18 cellular contexts compared by ENCODE assay signal in genomic region chr18:32698148-32698547, GRCh38.
"Had no signal": no experiment of that assay in that cellular context is flagged by ENCODE, and none has a peak within 500 bp of the region (broad histone marks: within the 10 kb centered on the region; RNA-seq: fewer than 3 reads in every experiment).

No MANE protein-coding gene starts in this region.

- H3K27me3 ChIP-seq: left lung, transverse colon had no signal

- H3K27me3 Mint-ChIP-seq: activated CD4-positive, alpha-beta memory T cell treated with anti-CD3 and anti-CD28 coated beads, Interleukin-2, amount 10 ng/mL, durations not matched to agents 7 days and 5 days; activated CD8-positive, alpha-beta memory T cell treated with anti-CD3 and anti-CD28 coated beads, Interleukin-2, amount 10 ng/mL, durations not matched to agents 7 days and 5 days; activated naive CD8-positive, alpha-beta T cell treated with anti-CD3 and anti-CD28 coated beads, Interleukin-2, amount 10 ng/mL, durations not matched to agents 7 days and 5 days; stimulated activated naive CD8-positive, alpha-beta T cell treated with anti-CD3 and anti-CD28 coated beads, Interleukin-15, Interleukin-2, amounts not matched to agents 100 ng/mL and 50 ng/mL, for 24 hours had no signal

- H3K9me3 ChIP-seq: left lung, transverse colon had no signal

- H3K36me3 ChIP-seq: left lung, transverse colon had no signal

- H3K4me3 ChIP-seq: left lung, transverse colon had no signal

- FAIRE-seq: frontal cortex, kidney had no signal

- H3K4me3 Mint-ChIP-seq: activated CD4-positive, alpha-beta memory T cell treated with anti-CD3 and anti-CD28 coated beads, Interleukin-2, amount 10 ng/mL, durations not matched to agents 7 days and 5 days; activated CD8-positive, alpha-beta memory T cell treated with anti-CD3 and anti-CD28 coated beads, Interleukin-2, amount 10 ng/mL, durations not matched to agents 7 days and 5 days; activated naive CD8-positive, alpha-beta T cell treated with anti-CD3 and anti-CD28 coated beads, Interleukin-2, amount 10 ng/mL, durations not matched to agents 7 days and 5 days; nephron progenitor cell; stimulated activated naive CD8-positive, alpha-beta T cell treated with anti-CD3 and anti-CD28 coated beads, Interleukin-15, Interleukin-2, amounts not matched to agents 100 ng/mL and 50 ng/mL, for 24 hours had no signal

- H3K4me1 ChIP-seq: left lung, transverse colon had no signal

- ATAC-seq: activated CD8-positive, alpha-beta memory T cell treated with anti-CD3 and anti-CD28 coated beads, Interleukin-2, amount 10 ng/mL, durations not matched to agents 7 days and 5 days; left lung had no signal

- DNase-seq: activated CD4-positive, alpha-beta memory T cell treated with anti-CD3 and anti-CD28 coated beads, Interleukin-2, amount 10 ng/mL, durations not matched to agents 7 days and 5 days; activated CD4-positive, alpha-beta T cell treated with anti-CD3 and anti-CD28 coated beads for 48 hours; activated CD4-positive, CD25-positive, alpha-beta regulatory T cell; activated CD8-positive, alpha-beta memory T cell treated with anti-CD3 and anti-CD28 coated beads, Interleukin-2, amount 10 ng/mL, durations not matched to agents 7 days and 5 days; activated naive CD4-positive, alpha-beta T cell; activated naive CD8-positive, alpha-beta T cell treated with anti-CD3 and anti-CD28 coated beads, Interleukin-2, amount 10 ng/mL, durations not matched to agents 7 days and 5 days; amygdala; caudate nucleus; erythroblast; kidney; left lung; midbrain; nephron progenitor cell; retina; T1000; transverse colon had no signal

- H3K9me3 Mint-ChIP-seq: activated CD4-positive, alpha-beta memory T cell treated with anti-CD3 and anti-CD28 coated beads, Interleukin-2, amount 10 ng/mL, durations not matched to agents 7 days and 5 days; activated naive CD8-positive, alpha-beta T cell treated with anti-CD3 and anti-CD28 coated beads, Interleukin-2, amount 10 ng/mL, durations not matched to agents 7 days and 5 days; nephron progenitor cell; stimulated activated naive CD8-positive, alpha-beta T cell treated with anti-CD3 and anti-CD28 coated beads, Interleukin-15, Interleukin-2, amounts not matched to agents 100 ng/mL and 50 ng/mL, for 24 hours had no signal

- H3K4me1 Mint-ChIP-seq: activated CD4-positive, alpha-beta memory T cell treated with anti-CD3 and anti-CD28 coated beads, Interleukin-2, amount 10 ng/mL, durations not matched to agents 7 days and 5 days; activated CD8-positive, alpha-beta memory T cell treated with anti-CD3 and anti-CD28 coated beads, Interleukin-2, amount 10 ng/mL, durations not matched to agents 7 days and 5 days; activated naive CD8-positive, alpha-beta T cell treated with anti-CD3 and anti-CD28 coated beads, Interleukin-2, amount 10 ng/mL, durations not matched to agents 7 days and 5 days had no signal

- H3K27ac ChIP-seq: left lung, transverse colon had no signal

- H3K36me3 Mint-ChIP-seq: activated CD8-positive, alpha-beta memory T cell treated with anti-CD3 and anti-CD28 coated beads, Interleukin-2, amount 10 ng/mL, durations not matched to agents 7 days and 5 days; activated naive CD8-positive, alpha-beta T cell treated with anti-CD3 and anti-CD28 coated beads, Interleukin-2, amount 10 ng/mL, durations not matched to agents 7 days and 5 days had no signal

- H3K27ac Mint-ChIP-seq: activated CD4-positive, alpha-beta memory T cell treated with anti-CD3 and anti-CD28 coated beads, Interleukin-2, amount 10 ng/mL, durations not matched to agents 7 days and 5 days; activated CD8-positive, alpha-beta memory T cell treated with anti-CD3 and anti-CD28 coated beads, Interleukin-2, amount 10 ng/mL, durations not matched to agents 7 days and 5 days; activated naive CD8-positive, alpha-beta T cell treated with anti-CD3 and anti-CD28 coated beads, Interleukin-2, amount 10 ng/mL, durations not matched to agents 7 days and 5 days; nephron progenitor cell; stimulated activated naive CD8-positive, alpha-beta T cell treated with anti-CD3 and anti-CD28 coated beads, Interleukin-15, Interleukin-2, amounts not matched to agents 100 ng/mL and 50 ng/mL, for 24 hours had no signal
